ENCODE assay signal across 28 cellular contexts in genomic region chr2:222942556-222942955, GRCh38.
"Had no signal": no experiment of that assay in that cellular context is flagged by ENCODE, and none has a peak within 500 bp of the region (broad histone marks: within the 10 kb centered on the region; RNA-seq: fewer than 3 reads in every experiment).

No MANE protein-coding gene starts in this region.

- H3K4me3 ChIP-seq: body of pancreas, left lung, lower lobe of right lung, neural progenitor cell, uterus had no signal

- H3K9me3 ChIP-seq: body of pancreas had no signal

- H3K27me3 ChIP-seq: body of pancreas, left lung, neural progenitor cell, uterus had no signal

- H3K4me1 ChIP-seq: body of pancreas, lower lobe of right lung, neural progenitor cell, uterus had no signal

- H3K27ac ChIP-seq: body of pancreas, lower lobe of right lung, neural progenitor cell, uterus had no signal

- H3K9ac ChIP-seq: neural progenitor cell had no signal

- H3K4me2 ChIP-seq: neural progenitor cell had no signal

- DNase-seq: activated CD4-positive, alpha-beta T cell treated with anti-CD3 and anti-CD28 coated beads for 1 hour; activated CD4-positive, alpha-beta T cell treated with anti-CD3 and anti-CD28 coated beads, Interleukin-2, amount 50 U/mL, for 1 hour; activated naive CD4-positive, alpha-beta T cell; activated T-cell treated with anti-CD3 and anti-CD28 coated beads for 4 hours; activated T-cell treated with anti-CD3 and anti-CD28 coated beads, Interleukin-2, amount 50 U/mL, for 72 hours; anterior cingulate cortex; body of pancreas; cortex of kidney; endodermal cell; foreskin fibroblast; head of caudate nucleus; hypothalamus; left lung; lower lobe of right lung; mesendoderm; natural killer cell; occipital lobe; posterior cingulate gyrus; right cardiac atrium; stimulated activated CD4-positive, alpha-beta T cell treated with anti-CD3 and anti-CD28 coated beads, Interleukin-2, amount 100 ng/mL, for 48 hours; T-helper 2 cell; uterus had no signal

- H3K27ac Mint-ChIP-seq: activated T-cell treated with anti-CD3 and anti-CD28 coated beads, Interleukin-2, amount 50 U/mL, for 72 hours; endodermal cell; natural killer cell; neural progenitor cell; stimulated activated naive CD8-positive, alpha-beta T cell treated with anti-CD3 and anti-CD28 coated beads, Interleukin-15, Interleukin-2, amounts not matched to agents 100 ng/mL and 50 ng/mL, for 24 hours; type B pancreatic cell had no signal

- H3K36me3 ChIP-seq: uterus had no signal

- ATAC-seq: activated T-cell treated with anti-CD3 and anti-CD28 coated beads, Interleukin-2, amount 50 U/mL, for 72 hours; body of pancreas; esophagus mucosa; left lung; lower lobe of right lung; natural killer cell; right cardiac atrium; WTC11 had no signal

- H3K27me3 Mint-ChIP-seq: activated naive CD8-positive, alpha-beta T cell; stimulated activated naive CD8-positive, alpha-beta T cell treated with anti-CD3 and anti-CD28 coated beads, Interleukin-15, Interleukin-2, amounts not matched to agents 100 ng/mL and 50 ng/mL, for 24 hours; type B pancreatic cell had no signal

- H3K4me1 Mint-ChIP-seq: endodermal cell, natural killer cell had no signal

- H3K4me3 Mint-ChIP-seq: activated naive CD8-positive, alpha-beta T cell; activated T-cell treated with anti-CD3 and anti-CD28 coated beads, Interleukin-2, amount 50 U/mL, for 72 hours; endodermal cell; natural killer cell; neural progenitor cell; stimulated activated naive CD8-positive, alpha-beta T cell treated with anti-CD3 and anti-CD28 coated beads, Interleukin-15, Interleukin-2, amounts not matched to agents 100 ng/mL and 50 ng/mL, for 24 hours; type B pancreatic cell; WTC11 had no signal

- H2AFZ ChIP-seq: neural progenitor cell had no signal
